1 cellular context compared by ENCODE assay signal in genomic region chr4:71553605-71554004, GRCh38.
TF ChIP-seq lines count a peak whose summit lies in the region.

No MANE protein-coding gene starts in this region.

TF ChIP-seq in WTC11, 78 proteins besides CTCF, POLR2A, EP300 and RAD21 (continued from another document):
- TF ChIP-seq E2F4 (CRISPR knock-in tag; IDR thresholded peaks at IDR 0.05; ENCODE audit: borderline replicate concordance, low read depth): no peak
- no peak for TF ChIP-seq MXD4 (CRISPR knock-in tag; IDR thresholded peaks at IDR 0.05; ENCODE audit: borderline replicate concordance)
- no peak for TF ChIP-seq HMGA2 (CRISPR knock-in tag; IDR thresholded peaks at IDR 0.05)
- TF ChIP-seq ZNF317 (CRISPR knock-in tag; IDR thresholded peaks at IDR 0.05; ENCODE audit: borderline replicate concordance, low read depth): no peak
- TF ChIP-seq ERG (CRISPR knock-in tag; IDR thresholded peaks at IDR 0.05): no peak
- no peak for TF ChIP-seq EMX1 (CRISPR knock-in tag; IDR thresholded peaks at IDR 0.05)
- TF ChIP-seq IRF1 (CRISPR knock-in tag; IDR thresholded peaks at IDR 0.05): no peak
- TF ChIP-seq MAX (CRISPR knock-in tag; IDR thresholded peaks at IDR 0.05): no peak
- no peak for TF ChIP-seq ZNF263 (CRISPR knock-in tag; IDR thresholded peaks at IDR 0.05; ENCODE audit: low read depth)
- no peak for TF ChIP-seq ARID4B (CRISPR knock-in tag; IDR thresholded peaks at IDR 0.05; ENCODE audit: borderline replicate concordance)
- TF ChIP-seq ATF1 (CRISPR knock-in tag; IDR thresholded peaks at IDR 0.05): no peak
